8 cellular contexts compared by ENCODE assay signal in genomic region chr3:196287405-196288140, GRCh38. TPM values are rescaled to one million over a fixed set of nuclear protein-coding genes. Genes with fewer than 3 reads are reported as not detected.
DNase-seq lines count a peak whose midpoint lies in the region; ATAC-seq, FAIRE-seq and TF ChIP-seq lines count a peak whose summit lies in the region.

Gene PCYT1A, minus strand, starts transcription at chr3:196287726. Its CDS starts 17,195 bp downstream, at chr3:196270531.

- DNase-seq in GM10248 (ENCODE audit: extremely low spot score) (peak; percentile 91), NCI-H1417 (lab: John Stamatoyannopoulos, UW) (peak; percentile 92 to 98 (median 94)), SW480 (ENCODE audit: low spot score) (peak; percentile 98), adipocyte (ENCODE audit: low read depth) (peak; percentile 97), cardiac muscle cell (ENCODE audit: low read depth in 1 of 2, low spot score in 1 of 2) (peak; percentile 96 to 97), pancreas (peak; percentile 80 to 92 (median 88)), thyroid gland (peak; percentile 91 to 92)

- H3K36me3 ChIP-seq in adipocyte (ENCODE audit: control insufficient read depth, insufficient read depth, low read length, severe bottlenecking) (no peaks in the 10 kb centered on the region), cardiac muscle cell (no peaks in the 10 kb centered on the region), pancreas (no peaks in the 10 kb centered on the region), thyroid gland (no peaks in the 10 kb centered on the region)

- H3K9ac ChIP-seq in adipocyte (ENCODE audit: low read length) = peak within 1 kb of the TSS; percentile 96

- POLR2A ChIA-PET in GM10248 (lab: Yijun Ruan, JAX) = interaction anchor here (0.7 kb wide), 1 partner anchor 206 kb away, joined by 3 read pairs; no protein-coding TSS in a partner anchor

- TF ChIP-seq CTCF in GM10248 (IDR thresholded peaks at IDR 0.05; ENCODE audit: control extremely low read depth, extremely low read depth, low read depth, missing control alignments) (no peak), cardiac muscle cell (IDR thresholded peaks at IDR 0.05; ENCODE audit: low read depth, low read length) (no peak), pancreas (IDR thresholded peaks at IDR 0.05) (no peak), thyroid gland (IDR thresholded peaks at IDR 0.05) (peak in 1 of 6 experiments; percentile 8)

- TF ChIP-seq POLR2A in thyroid gland (IDR thresholded peaks at IDR 0.05) = peak; percentile 38 to 88

- ATAC-seq in HG02678 (IDR thresholded peaks at IDR 0.05; ENCODE audit: unreplicated experiment) = peak; percentile 86
- peak; percentile 95 to 99 (median 98) for ATAC-seq in pancreas

- 0% methylated on average over 59 to 60 of the region's 60 CpGs for WGBS in pancreas, 2 donors
- WGBS in thyroid gland, 2 donors = 0 to 1% methylated on average over 28 to 37 of the region's 60 CpGs

- H3K4me1 ChIP-seq in adipocyte (ENCODE audit: control insufficient read depth, insufficient read depth, low read length) = peaks cover 34% of the 10 kb centered on the region
- H3K4me1 ChIP-seq in cardiac muscle cell (ENCODE audit: low read depth) = peaks cover 39% of the 10 kb centered on the region
- H3K4me1 ChIP-seq in pancreas = peaks cover 0 to 21% (median 7%) of the 10 kb centered on the region in 3 donors
- H3K4me1 ChIP-seq in thyroid gland = peaks cover 10 to 26% of the 10 kb centered on the region in 2 donors

- H3K27me3 ChIP-seq in adipocyte (replicated peaks; ENCODE audit: control insufficient read depth, insufficient read depth, low read length) (no peaks in the 10 kb centered on the region), cardiac muscle cell (no peaks in the 10 kb centered on the region), pancreas (no peaks in the 10 kb centered on the region), thyroid gland (no peaks in the 10 kb centered on the region)

- FAIRE-seq in pancreas (lab: Jason Lieb, UNC) = no peak

- H3K4me3 ChIP-seq in adipocyte (ENCODE audit: low read length) = peak within 1 kb of the TSS; percentile 95
- H3K4me3 ChIP-seq in cardiac muscle cell = peak within 1 kb of the TSS; percentile 78
- peak within 1 kb of the TSS; percentile 65 to 87 (median 70) for H3K4me3 ChIP-seq in pancreas
- H3K4me3 ChIP-seq in thyroid gland (replicated peaks in 1 of 3) = peak within 1 kb of the TSS; percentile 54 to 74 (median 54)

- no peaks in the 10 kb centered on the region for H3K9me3 ChIP-seq in adipocyte (ENCODE audit: control insufficient read depth, low read length)
- no peaks in the 10 kb centered on the region for H3K9me3 ChIP-seq in cardiac muscle cell (ENCODE audit: low read depth)
- no peaks in the 10 kb centered on the region for H3K9me3 ChIP-seq in pancreas
- no peaks in the 10 kb centered on the region for H3K9me3 ChIP-seq in thyroid gland

- H3K27ac ChIP-seq in cardiac muscle cell (peak within 1 kb of the TSS; percentile 93), pancreas (peak within 1 kb of the TSS; percentile 72 to 93 (median 86)), thyroid gland (peak within 1 kb of the TSS; percentile 80 to 82 (median 81))

- CTCF ChIA-PET in GM10248 (lab: Yijun Ruan, JAX) = no interaction called here

- intact Hi-C loops in pancreas (cut with DNase I) = no loop called here
- intact Hi-C loops in thyroid gland (cut with DNase I) = no loop called here

RNA-seq across cellular contexts. Expression of gene PCYT1A, which starts in this region (rescaled TPM):
- total RNA-seq in cardiac muscle cell (55.2 and 66.5 TPM in 2 replicates), pancreas (10 to 100 TPM; 14.1 to 26.0 (median 18.1) TPM), thyroid gland (10 to 100 TPM; 59.5 to 80.4 (median 73.1) TPM)
- polyA plus RNA-seq in cardiac muscle cell (23.6 and 30.6 TPM in 2 replicates), pancreas (10 to 100 TPM; 15.7 to 16.8 TPM)

Comparison
In these comparisons a context has a peak if more than half of its experiments do, and no peak if none do; other contexts are left out.
1. Peak in every context shown above with its lines: DNase-seq, ATAC-seq, H3K4me3 ChIP-seq and H3K27ac ChIP-seq.